Comparison of ENCODE assay signal across 21 cellular contexts in genomic region chr2:196431076-196431475, GRCh38.
"Had no signal": no experiment of that assay in that cellular context is flagged by ENCODE, and none has a peak within 500 bp of the region (broad histone marks: within the 10 kb centered on the region; RNA-seq: fewer than 3 reads in every experiment).

No MANE protein-coding gene starts in this region.

- H3K36me3 Mint-ChIP-seq: WTC11 had no signal

- H3K9me3 ChIP-seq: tibial nerve had no signal

- H3K4me2 ChIP-seq: neural progenitor cell had no signal

- H2AFZ ChIP-seq: neural progenitor cell had no signal

- H3K36me3 ChIP-seq: brain microvascular endothelial cell, neural progenitor cell, tibial nerve had no signal

- H3K4me3 Mint-ChIP-seq: activated CD8-positive, alpha-beta T cell treated with anti-CD3 and anti-CD28 coated beads for 36 hours; activated T-helper 17 cell treated with anti-CD3 and anti-CD28 coated beads, Interleukin-2, amount 50 U/mL, for 72 hours; central memory CD8-positive, alpha-beta T cell; neural progenitor cell; stimulated activated naive CD8-positive, alpha-beta T cell treated with anti-CD3 and anti-CD28 coated beads, Interleukin-15, Interleukin-2, amounts not matched to agents 100 ng/mL and 50 ng/mL, for 24 hours; WTC11 had no signal

- DNase-seq: activated CD4-positive, alpha-beta T cell treated with anti-CD3 and anti-CD28 coated beads for 4 hours; activated CD8-positive, alpha-beta T cell treated with anti-CD3 and anti-CD28 coated beads for 36 hours; activated naive CD4-positive, alpha-beta T cell; activated T-cell treated with anti-CD3 and anti-CD28 coated beads, Interleukin-2, amount 50 U/mL, for 1 hour; anterior cingulate cortex; brain microvascular endothelial cell; foreskin keratinocyte; glutamatergic neuron; hippocampal formation; mammary epithelial cell; SW 1271; T-helper 2 cell had no signal

- H3K27me3 Mint-ChIP-seq: progenitor cell of endocrine pancreas had no signal

- H3K27ac ChIP-seq: brain microvascular endothelial cell, coronary artery, foreskin keratinocyte, neural progenitor cell, tibial nerve had no signal

- H3K9me3 Mint-ChIP-seq: activated CD8-positive, alpha-beta T cell treated with anti-CD3 and anti-CD28 coated beads for 36 hours; activated T-helper 17 cell treated with anti-CD3 and anti-CD28 coated beads, Interleukin-2, amount 50 U/mL, for 72 hours; central memory CD8-positive, alpha-beta T cell; stimulated activated naive CD8-positive, alpha-beta T cell treated with anti-CD3 and anti-CD28 coated beads, Interleukin-15, Interleukin-2, amounts not matched to agents 100 ng/mL and 50 ng/mL, for 24 hours; WTC11 had no signal

- H3K9ac ChIP-seq: neural progenitor cell had no signal

- H3K4me3 ChIP-seq: coronary artery, neural progenitor cell, tibial nerve had no signal

- H3K4me1 Mint-ChIP-seq: activated T-helper 17 cell treated with anti-CD3 and anti-CD28 coated beads, Interleukin-2, amount 50 U/mL, for 72 hours; central memory CD8-positive, alpha-beta T cell; WTC11 had no signal

- H3K27ac Mint-ChIP-seq: activated CD8-positive, alpha-beta T cell treated with anti-CD3 and anti-CD28 coated beads for 36 hours; activated T-helper 17 cell treated with anti-CD3 and anti-CD28 coated beads, Interleukin-2, amount 50 U/mL, for 72 hours; neural progenitor cell; progenitor cell of endocrine pancreas; stimulated activated naive CD8-positive, alpha-beta T cell treated with anti-CD3 and anti-CD28 coated beads, Interleukin-15, Interleukin-2, amounts not matched to agents 100 ng/mL and 50 ng/mL, for 24 hours; WTC11 had no signal

- ATAC-seq: activated CD8-positive, alpha-beta T cell treated with anti-CD3 and anti-CD28 coated beads for 36 hours; activated T-helper 17 cell treated with anti-CD3 and anti-CD28 coated beads, Interleukin-2, amount 50 U/mL, for 72 hours; esophagus mucosa; foreskin keratinocyte had no signal

- H3K4me1 ChIP-seq: foreskin keratinocyte, neural progenitor cell, tibial nerve had no signal

- H3K27me3 ChIP-seq: brain microvascular endothelial cell, foreskin keratinocyte, neural progenitor cell, tibial nerve had no signal
